In the genomic region with DNA sequence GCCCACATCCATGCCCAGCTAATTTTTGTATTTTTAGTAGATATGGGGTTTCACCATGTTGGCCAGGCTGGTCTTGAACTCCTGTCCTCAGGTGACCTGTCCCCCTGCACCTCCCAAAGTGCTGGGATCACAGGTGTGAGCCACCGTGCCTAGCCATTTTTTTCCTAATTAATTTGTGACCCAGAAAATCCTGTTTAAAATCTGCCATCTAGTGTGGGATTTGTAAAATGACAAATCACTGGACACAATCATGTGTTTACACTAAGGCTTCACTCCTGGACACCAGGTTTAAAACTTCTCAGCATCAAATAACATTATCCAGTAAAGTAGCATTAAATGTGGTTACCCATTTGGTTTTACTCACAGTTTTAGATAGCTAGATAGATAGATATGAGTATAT, we compare ENCODE assay signal across 8 cellular contexts. TPM values are rescaled to one million over a fixed set of nuclear protein-coding genes. Genes with fewer than 3 reads are reported as not detected.
DNase-seq lines count a peak whose midpoint lies in the region; ATAC-seq and TF ChIP-seq lines count a peak whose summit lies in the region.

No MANE protein-coding gene starts in this region.

- DNase-seq in ACHN, result peak; percentile 36
- peak in 1 of 2 experiments; percentile 43 for DNase-seq in PC-9
- peak in 1 of 2 donors; percentile 41 for DNase-seq in foreskin fibroblast
- DNase-seq in nucleus accumbens (lab: John Stamatoyannopoulos, UW), result no peak
- no peak for DNase-seq in cortex of kidney (lab: John Stamatoyannopoulos, UW)

- in situ Hi-C loops in ACHN (cut with HindIII; ENCODE audit: low pct_ligation_motif_present, low pct_unique_long_range_greater_than_20kb, low sequenced_read_pairs), result no loop called here

- H3F3A ChIP-seq in PC-9 (ENCODE audit: insufficient read depth, low read depth), result no peaks in the 10 kb centered on the region

- no peak overlapping the region for H3K27ac ChIP-seq in PC-9

- H2AFZ ChIP-seq in PC-9, result no peak overlapping the region

- H3K36me3 ChIP-seq in PC-9 (ENCODE audit: low read depth), result no peaks in the 10 kb centered on the region

- TF ChIP-seq CTCF in GM12875 (IDR thresholded peaks at IDR 0.05; ENCODE audit: borderline replicate concordance, insufficient read depth, low read depth, low read length) (0 out of 2 replicates have a peak, but pooled peaks have one; percentile 3), PC-9 (conservative IDR thresholded peaks at IDR 0.05) (peak; percentile 60), foreskin fibroblast (IDR thresholded peaks at IDR 0.05; ENCODE audit: low read depth, low read length) (peak; percentile 36)

- POLR2A ChIA-PET in PC-9 (lab: Charles Lee; ENCODE audit: unreplicated experiment), result interaction anchor here (0.6 kb wide), 2 partner anchors 57 to 59 kb away, joined by 3 to 14 read pairs; no protein-coding TSS in a partner anchor

- H3K4me2 ChIP-seq in PC-9, result no peak overlapping the region

- no peaks in the 10 kb centered on the region for H4K20me1 ChIP-seq in PC-9 (ENCODE audit: insufficient read depth)

- intact Hi-C loops in PC-9 (cut with micrococcal nuclease; ENCODE audit: unreplicated experiment), result loop anchor here (5.0 kb wide), 1 partner anchor 152 kb away; no protein-coding TSS in a partner anchor

- no peaks in the 10 kb centered on the region for H3K79me2 ChIP-seq in PC-9 (ENCODE audit: low read depth)

- no peaks in the 10 kb centered on the region for H3K9me3 ChIP-seq in PC-9 (ENCODE audit: insufficient read depth, low read depth)

- H3K27me3 ChIP-seq in PC-9 (ENCODE audit: insufficient read depth, low read depth), result no peaks in the 10 kb centered on the region

- no peaks in the 10 kb centered on the region for H3K4me1 ChIP-seq in PC-9 (replicated peaks; ENCODE audit: insufficient read depth)

- H3K9me2 ChIP-seq in PC-9 (ENCODE audit: insufficient read depth), result no peaks in the 10 kb centered on the region

- CTCF ChIA-PET in PC-9 (lab: Charles Lee), result interaction anchor here (0.6 to 0.9 kb wide), 3 partner anchors 15 to 147 kb away, joined by 5 to 10 read pairs (median 10); no protein-coding TSS in a partner anchor

- BruUV-seq in PC-9 (replicated peaks; lab: Mats Ljungman, UMichigan), result no TSS peak

- no peak overlapping the region for H3K4me3 ChIP-seq in GM12875 (ENCODE audit: low read depth, low read length)
- no peak overlapping the region for H3K4me3 ChIP-seq in PC-9
- H3K4me3 ChIP-seq in foreskin fibroblast (ENCODE audit: low read depth in 1 of 2, low read length in 2 of 2), result no peak overlapping the region

- no peak for ATAC-seq in HG02642 (IDR thresholded peaks at IDR 0.05; ENCODE audit: poor library complexity, unreplicated experiment)
- no peak for ATAC-seq in GM19455 (IDR thresholded peaks at IDR 0.05; ENCODE audit: unreplicated experiment)

RNA-seq across cellular contexts. Expression of gene KDM4C, which starts 18.6 kb away (rescaled TPM):
- 11.6 and 12.9 TPM in 2 replicates for total RNA-seq in PC-9 (2021)

Comparison
In these comparisons a context has a peak if more than half of its experiments do, and no peak if none do; other contexts are left out.
1. CTCF ChIP-seq: peak in every context shown above with its lines; median percentile 60 in PC-9; 36 in foreskin fibroblast; 3 in GM12875.